16 cellular contexts compared by ENCODE assay signal in the genomic region with DNA sequence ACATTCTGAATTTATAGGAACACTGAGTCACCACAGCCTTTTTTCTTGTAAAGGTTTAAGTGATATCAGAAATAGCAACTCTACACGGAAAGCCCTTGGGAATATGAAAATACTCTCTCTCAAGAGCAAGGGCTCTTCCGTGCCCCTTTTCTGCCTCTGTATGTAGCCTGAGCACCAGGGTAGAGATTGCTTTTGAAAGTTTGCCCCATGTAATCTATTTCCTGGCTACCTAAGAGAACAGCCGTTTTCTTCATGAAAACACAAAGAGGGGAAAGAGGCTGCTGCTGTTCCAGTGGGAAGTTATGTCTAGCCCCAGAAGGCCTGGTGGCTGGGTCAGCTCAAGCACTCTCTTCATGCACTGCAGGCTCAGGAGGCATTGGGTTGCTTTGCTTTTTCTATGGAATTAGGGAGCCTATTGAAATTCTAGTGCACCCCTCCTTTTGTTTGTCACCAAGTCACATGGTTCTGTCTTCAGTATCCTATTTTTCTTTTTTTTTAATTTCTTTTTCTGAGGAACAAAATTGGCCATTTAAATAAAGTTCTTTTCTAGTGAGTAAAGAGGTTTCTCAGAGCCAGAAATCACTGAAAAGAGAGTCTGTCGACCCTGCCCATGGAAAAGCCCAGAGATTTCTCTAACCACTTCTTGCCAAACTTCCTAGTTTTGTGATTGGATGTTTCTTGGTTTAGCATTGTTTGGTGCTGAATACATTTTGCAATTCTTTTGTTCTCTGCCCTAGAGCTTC. TPM values are rescaled to one million over a fixed set of nuclear protein-coding genes. Genes with fewer than 3 reads are reported as not detected.
A peak's percentile ranks its signal among the peaks of the same experiment; 100 is the strongest.
DNase-seq lines count a peak whose midpoint lies in the region; ATAC-seq and TF ChIP-seq lines count a peak whose summit lies in the region.
"Had no signal": no experiment of that assay in that cellular context is flagged by ENCODE, and none has a peak within 500 bp of the region (broad histone marks: within the 10 kb centered on the region; RNA-seq: fewer than 3 reads in every experiment).

No MANE protein-coding gene starts in this region.

- no peak for DNase-seq in CD8-positive, alpha-beta T cell
- no peak for DNase-seq in activated naive CD8-positive, alpha-beta T cell treated with anti-CD3 and anti-CD28 coated beads, Interleukin-2, amount 50 U/mL, for 24 hours
- peak; percentile 63 for DNase-seq in midbrain (lab: John Stamatoyannopoulos, UW)
- no peak for DNase-seq in SK-N-DZ (ENCODE audit: low spot score)
- no peak for DNase-seq in foreskin melanocyte
- no peak for DNase-seq in activated gamma-delta T cell (lab: John Stamatoyannopoulos, UW)
- DNase-seq: colonic mucosa; GM23248; NCI-H187 treated with DMSO at 0.1 percent for 48 hours; stimulated activated CD8-positive, alpha-beta memory T cell treated with anti-CD3 and anti-CD28 coated beads, Interleukin-4, amount 100 ng/mL, for 48 hours had no signal

- H3K4me3 Mint-ChIP-seq in CD8-positive, alpha-beta T cell: no peak overlapping the region
- H3K4me3 Mint-ChIP-seq in IgD-negative memory B cell: peak overlapping the region in 3 of 4 donors; percentile 42 to 52 (median 48)
- no peak overlapping the region for H3K4me3 Mint-ChIP-seq in activated naive CD8-positive, alpha-beta T cell treated with anti-CD3 and anti-CD28 coated beads, Interleukin-2, amount 50 U/mL, for 24 hours
- H3K4me3 Mint-ChIP-seq: CD14-positive monocyte had no signal

- no peak for TF ChIP-seq CTCF in CD8-positive, alpha-beta T cell (IDR thresholded peaks at IDR 0.05)

- intact Hi-C loops in CD8-positive, alpha-beta T cell (cut with DNase I, micrococcal nuclease): no loop called here

- POLR2A ChIA-PET in CD8-positive, alpha-beta T cell (lab: Charles Lee): no interaction called here

- no peak overlapping the region for H3K4me3 ChIP-seq in CD8-positive, alpha-beta T cell (ENCODE audit: low read depth, low read length)
- H3K4me3 ChIP-seq: colonic mucosa, GM23248, K562 had no signal

- H3K9me3 Mint-ChIP-seq in CD8-positive, alpha-beta T cell: no peaks in the 10 kb centered on the region
- H3K9me3 Mint-ChIP-seq in IgD-negative memory B cell: no peaks in the 10 kb centered on the region
- H3K9me3 Mint-ChIP-seq in activated naive CD8-positive, alpha-beta T cell treated with anti-CD3 and anti-CD28 coated beads, Interleukin-2, amount 50 U/mL, for 24 hours: peaks cover 11% of the 10 kb centered on the region

- H3K4me1 Mint-ChIP-seq in CD8-positive, alpha-beta T cell (ENCODE audit: low read depth): peaks cover 59% of the 10 kb centered on the region
- peaks cover 30 to 40% (median 32%) of the 10 kb centered on the region in 3 donors for H3K4me1 Mint-ChIP-seq in IgD-negative memory B cell
- peaks cover 89% of the 10 kb centered on the region for H3K4me1 Mint-ChIP-seq in activated naive CD8-positive, alpha-beta T cell treated with anti-CD3 and anti-CD28 coated beads, Interleukin-2, amount 50 U/mL, for 24 hours
- H3K4me1 Mint-ChIP-seq: CD14-positive monocyte had no signal

- no peaks in the 10 kb centered on the region for H3K9me3 ChIP-seq in CD8-positive, alpha-beta T cell (ENCODE audit: low read length)
- H3K9me3 ChIP-seq: colonic mucosa had no signal

- ATAC-seq in CD8-positive, alpha-beta T cell: no peak
- ATAC-seq in activated naive CD8-positive, alpha-beta T cell treated with anti-CD3 and anti-CD28 coated beads, Interleukin-2, amount 50 U/mL, for 24 hours: peak; percentile 25
- no peak for ATAC-seq in HG03432 (IDR thresholded peaks at IDR 0.05; ENCODE audit: unreplicated experiment)
- ATAC-seq: K562, Panc1 had no signal

- no peaks in the 10 kb centered on the region for H3K27me3 ChIP-seq in CD8-positive, alpha-beta T cell (ENCODE audit: insufficient read depth, low read length)
- H3K27me3 ChIP-seq: colonic mucosa had no signal

- CTCF ChIA-PET in CD8-positive, alpha-beta T cell (lab: Charles Lee): interaction anchor here (1.3 to 2.8 kb wide), 4 partner anchors 26 to 120 kb away, joined by 4 to 8 read pairs (median 6); no protein-coding TSS in a partner anchor

- H3K27me3 Mint-ChIP-seq in CD8-positive, alpha-beta T cell (ENCODE audit: low read depth): no peaks in the 10 kb centered on the region
- no peaks in the 10 kb centered on the region for H3K27me3 Mint-ChIP-seq in IgD-negative memory B cell
- H3K27me3 Mint-ChIP-seq in activated naive CD8-positive, alpha-beta T cell treated with anti-CD3 and anti-CD28 coated beads, Interleukin-2, amount 50 U/mL, for 24 hours: no peaks in the 10 kb centered on the region

- H3K36me3 ChIP-seq in CD8-positive, alpha-beta T cell (ENCODE audit: insufficient read depth, low read length): no peaks in the 10 kb centered on the region
- H3K36me3 ChIP-seq: colonic mucosa had no signal

- peak overlapping the region; percentile 90 for H3K27ac Mint-ChIP-seq in CD8-positive, alpha-beta T cell
- peak overlapping the region; percentile 78 to 93 (median 86) for H3K27ac Mint-ChIP-seq in IgD-negative memory B cell
- H3K27ac Mint-ChIP-seq in activated naive CD8-positive, alpha-beta T cell treated with anti-CD3 and anti-CD28 coated beads, Interleukin-2, amount 50 U/mL, for 24 hours: peak overlapping the region; percentile 93
- H3K27ac Mint-ChIP-seq: CD14-positive monocyte had no signal

- no peak overlapping the region for H3K27ac ChIP-seq in CD8-positive, alpha-beta T cell (ENCODE audit: low read depth, low read length)
- H3K27ac ChIP-seq: colonic mucosa, GM23248 had no signal

- peaks cover 40% of the 10 kb centered on the region for H3K36me3 Mint-ChIP-seq in CD8-positive, alpha-beta T cell
- H3K36me3 Mint-ChIP-seq in IgD-negative memory B cell: peaks cover 17% of the 10 kb centered on the region
- peaks cover 34% of the 10 kb centered on the region for H3K36me3 Mint-ChIP-seq in activated naive CD8-positive, alpha-beta T cell treated with anti-CD3 and anti-CD28 coated beads, Interleukin-2, amount 50 U/mL, for 24 hours (ENCODE audit: low read depth)

- no peaks in the 10 kb centered on the region for H3K4me1 ChIP-seq in CD8-positive, alpha-beta T cell (ENCODE audit: insufficient read depth, low read length)
- H3K4me1 ChIP-seq: colonic mucosa had no signal

RNA-seq across cellular contexts. Expression of gene TIGIT, which starts 39.5 kb away (rescaled TPM):
- 1 to 10 TPM; 8.7 to 9.8 TPM for total RNA-seq in CD8-positive, alpha-beta T cell
- 0.86 TPM for polyA plus RNA-seq in IgD-negative memory B cell
- polyA plus RNA-seq in SK-N-DZ (2014; cell fraction: cytosol; rRNA removed): not detected in 2 replicates
- not detected in 2 replicates for polyA plus RNA-seq in SK-N-DZ (2014; cell fraction: nucleus; rRNA removed)
- total RNA-seq: GM23248, kidney epithelial cell had no signal
- polyA plus RNA-seq: GM23248, K562 had no signal

Comparison
In these comparisons a context has a peak if more than half of its experiments do, and no peak if none do; other contexts are left out.
1. H3K4me3 Mint-ChIP-seq: peak in IgD-negative memory B cell (3 of 4); none in CD8-positive, alpha-beta T cell (single experiment) and activated naive CD8-positive, alpha-beta T cell treated with anti-CD3 and anti-CD28 coated beads, Interleukin-2, amount 50 U/mL, for 24 hours (single experiment).
2. Peak in every context shown above with its lines, with median percentiles within 50 percentile points of each other: H3K27ac Mint-ChIP-seq.